Comparison of ENCODE assay signal across 17 cellular contexts in genomic region chr11:61666684-61667297, GRCh38. TPM values are rescaled to one million over a fixed set of nuclear protein-coding genes. Genes with fewer than 3 reads are reported as not detected.
DNase-seq lines count a peak whose midpoint lies in the region; ATAC-seq and TF ChIP-seq lines count a peak whose summit lies in the region.
"Had no signal": no experiment of that assay in that cellular context is flagged by ENCODE, and none has a peak within 500 bp of the region (broad histone marks: within the 10 kb centered on the region; RNA-seq: fewer than 3 reads in every experiment).

No MANE protein-coding gene starts in this region.

- no peaks in the 10 kb centered on the region for H3K79me2 ChIP-seq in GM23338 (replicated peaks; ENCODE audit: insufficient read depth)

- no peaks in the 10 kb centered on the region for H3K9me2 ChIP-seq in GM23338 (ENCODE audit: insufficient read depth)

- no peaks in the 10 kb centered on the region for H3K36me3 ChIP-seq in GM23338 (ENCODE audit: insufficient read depth)
- no peaks in the 10 kb centered on the region for H3K36me3 ChIP-seq in endodermal cell (ENCODE audit: control insufficient read depth, insufficient read depth, low read length)

- H3K27ac Mint-ChIP-seq in GM23338 (no peak overlapping the region), endodermal cell (peak overlapping the region; percentile 85), nephron (peak overlapping the region; percentile 61 to 94 (median 92))
- no peak overlapping the region for H3K27ac Mint-ChIP-seq in naive thymus-derived CD8-positive, alpha-beta T cell

- WGBS in endodermal cell (ENCODE audit: insufficient coverage in 1 of 2, insufficient read length in 1 of 2), 2 experiments, result 80 to 94% methylated on average over 1 to 3 of the region's 3 CpGs

- peaks cover 19% of the 10 kb centered on the region for H3K27me3 Mint-ChIP-seq in GM23338 (ENCODE audit: insufficient read depth, low read depth, poor library complexity)
- H3K27me3 Mint-ChIP-seq in endodermal cell (ENCODE audit: insufficient read depth), result peaks cover 2% of the 10 kb centered on the region
- peaks cover 6% of the 10 kb centered on the region for H3K27me3 Mint-ChIP-seq in nephron (ENCODE audit: low read depth)
- H3K27me3 Mint-ChIP-seq in naive thymus-derived CD8-positive, alpha-beta T cell, result peaks cover 5 to 12% (median 7%) of the 10 kb centered on the region in 5 donors

- H3K9me3 ChIP-seq in endodermal cell (ENCODE audit: control insufficient read depth, low read length), result no peaks in the 10 kb centered on the region

- ATAC-seq in GM23338, result peak; percentile 26; the same call in 2 of the 3 replicates
- ATAC-seq in naive thymus-derived CD8-positive, alpha-beta T cell, result no peak
- no peak for ATAC-seq in GM18520 (IDR thresholded peaks at IDR 0.05; ENCODE audit: unreplicated experiment)
- ATAC-seq: HCT116 had no signal

- H3K27me3 ChIP-seq in GM23338 (ENCODE audit: insufficient read depth), result no peaks in the 10 kb centered on the region
- no peaks in the 10 kb centered on the region for H3K27me3 ChIP-seq in endodermal cell (ENCODE audit: control insufficient read depth, insufficient read depth, low read length, poor library complexity, severe bottlenecking)

- H3K4me1 Mint-ChIP-seq in GM23338 (peaks cover 6% of the 10 kb centered on the region; the same call in 2 of the 3 replicates), endodermal cell (peaks cover 25% of the 10 kb centered on the region), nephron (no peaks in the 10 kb centered on the region)
- no peaks in the 10 kb centered on the region for H3K4me1 Mint-ChIP-seq in naive thymus-derived CD8-positive, alpha-beta T cell

- H3K27ac ChIP-seq in GM23338 (ENCODE audit: low read depth) (no peak overlapping the region), endodermal cell (ENCODE audit: low read depth, low read length) (no peak overlapping the region)
- H3K27ac ChIP-seq: SK-N-MC had no signal

- POLR2A ChIA-PET in naive thymus-derived CD8-positive, alpha-beta T cell (lab: Charles Lee), result no interaction called here

- H3K9me3 Mint-ChIP-seq in GM23338, result no peaks in the 10 kb centered on the region
- H3K9me3 Mint-ChIP-seq in endodermal cell, result peaks cover 3% of the 10 kb centered on the region
- H3K9me3 Mint-ChIP-seq in nephron, result peaks cover 2% of the 10 kb centered on the region
- no peaks in the 10 kb centered on the region for H3K9me3 Mint-ChIP-seq in naive thymus-derived CD8-positive, alpha-beta T cell

- no peaks in the 10 kb centered on the region for H3K4me1 ChIP-seq in GM23338 (ENCODE audit: insufficient read depth)
- peaks cover 11% of the 10 kb centered on the region for H3K4me1 ChIP-seq in endodermal cell (ENCODE audit: control insufficient read depth, insufficient read depth, low read length)

- H3K4me2 ChIP-seq in GM23338, result no peak overlapping the region

- H2AFZ ChIP-seq in GM23338, result no peak overlapping the region

- H4K20me1 ChIP-seq in GM23338 (replicated peaks; ENCODE audit: insufficient read depth), result no peaks in the 10 kb centered on the region

- H3F3A ChIP-seq in GM23338 (replicated peaks; ENCODE audit: low read depth), result no peaks in the 10 kb centered on the region

- H3K36me3 Mint-ChIP-seq in GM23338 (ENCODE audit: low read depth) (no peaks in the 10 kb centered on the region), endodermal cell (ENCODE audit: low read depth) (peaks cover 15% of the 10 kb centered on the region), nephron (ENCODE audit: low read depth) (no peaks in the 10 kb centered on the region)
- H3K36me3 Mint-ChIP-seq in naive thymus-derived CD8-positive, alpha-beta T cell, result no peaks in the 10 kb centered on the region

- H3K4me3 ChIP-seq in GM23338 (no peak overlapping the region), endodermal cell (ENCODE audit: low read length) (peak overlapping the region; percentile 75)
- H3K4me3 ChIP-seq: SK-N-MC had no signal

- TF ChIP-seq CTCF in GM23338 (conservative IDR thresholded peaks at IDR 0.05; ENCODE audit: low read depth in 2 of 2), result no peak
- TF ChIP-seq CTCF in endodermal cell (conservative IDR thresholded peaks at IDR 0.05), result no peak
- no peak for TF ChIP-seq CTCF in nephron (IDR thresholded peaks at IDR 0.05; ENCODE audit: unreplicated experiment in 3 of 3)

- peak overlapping the region; percentile 51 for H3K9ac ChIP-seq in endodermal cell (ENCODE audit: extremely low read depth, low read length, poor library complexity, severe bottlenecking)

- no peak for DNase-seq in GM23338 (ENCODE audit: low spot score)
- peak; percentile 90 for DNase-seq in HuH-7.5 (ENCODE audit: low spot score)
- peak; percentile 73 for DNase-seq in endodermal cell
- DNase-seq in AML-193 (lab: John Stamatoyannopoulos, UW), result no peak
- DNase-seq in naive thymus-derived CD8-positive, alpha-beta T cell, result no peak
- DNase-seq in anterior cingulate cortex (lab: John Stamatoyannopoulos, UW), result no peak
- DNase-seq: COR-L47, DMS153, Kasumi-1, NCI-H1105 treated with DMSO at 0.1 percent for 48 hours, NCI-H1930, NCI-H2171 treated with DMSO at 0.1 percent for 48 hours, Right ventricle myocardium superior had no signal

- H3K4me3 Mint-ChIP-seq in GM23338 (no peak overlapping the region), endodermal cell (peak overlapping the region; percentile 65), nephron (peak overlapping the region; percentile 58 to 75 (median 71))
- H3K4me3 Mint-ChIP-seq in naive thymus-derived CD8-positive, alpha-beta T cell, result no peak overlapping the region

TF ChIP-seq in GM23338, 12 proteins besides CTCF, POLR2A, EP300 and RAD21 (continues in another document):
- TF ChIP-seq EZH2 (IDR thresholded peaks at IDR 0.05; ENCODE audit: low read depth, unreplicated experiment), result no peak
- no peak for TF ChIP-seq ZNF462 (CRISPR knock-in tag; IDR thresholded peaks at IDR 0.05)
- TF ChIP-seq NANOG (IDR thresholded peaks at IDR 0.05; ENCODE audit: borderline replicate concordance), result no peak
- no peak for TF ChIP-seq JUNB (IDR thresholded peaks at IDR 0.05; ENCODE audit: unreplicated experiment)
- no peak for TF ChIP-seq POLR2AphosphoS5 (IDR thresholded peaks at IDR 0.05; ENCODE audit: low read depth)
- no peak for TF ChIP-seq ZNF331 (CRISPR knock-in tag; IDR thresholded peaks at IDR 0.05; ENCODE audit: low read depth)

RNA-seq across cellular contexts. Expression of gene DAGLA, which starts 13.4 kb away (rescaled TPM):
- total RNA-seq in GM23338 (2014; rRNA removed; shearing (Covaris generic)), result 1.3 and 2.5 TPM in 2 replicates
- 0.52 and 0.55 TPM in 2 replicates for polyA plus RNA-seq in GM23338 (2016; fragmentation: Nextera tagmentation; extraction: Ambion mirVana)
- total RNA-seq in endodermal cell, result 1 to 10 TPM; 5.6 to 8.7 TPM
- polyA plus RNA-seq in endodermal cell (2013, experiment 1 of 2), result 6.4 TPM
- polyA plus RNA-seq in endodermal cell (2013, experiment 2 of 2), result 5.5 TPM
- total RNA-seq in naive thymus-derived CD8-positive, alpha-beta T cell, result under 1 TPM; 0.08 to 0.13 TPM
- polyA plus RNA-seq in naive thymus-derived CD8-positive, alpha-beta T cell, result not detected

Comparison
In these comparisons a context has a peak if more than half of its experiments do, and no peak if none do; other contexts are left out.
1. DNase-seq: peak in HuH-7.5 (single experiment) and endodermal cell (single experiment); none in GM23338 (single experiment), AML-193 (0 of 2), naive thymus-derived CD8-positive, alpha-beta T cell (0 of 10) and anterior cingulate cortex (0 of 58).
2. H3K27ac Mint-ChIP-seq: peak in endodermal cell (single experiment) and nephron (3 of 3); none in GM23338 (single experiment) and naive thymus-derived CD8-positive, alpha-beta T cell (0 of 10).
3. H3K4me3 Mint-ChIP-seq: peak in endodermal cell (single experiment) and nephron (3 of 3); none in GM23338 (single experiment) and naive thymus-derived CD8-positive, alpha-beta T cell (0 of 10).